In the genomic region with DNA sequence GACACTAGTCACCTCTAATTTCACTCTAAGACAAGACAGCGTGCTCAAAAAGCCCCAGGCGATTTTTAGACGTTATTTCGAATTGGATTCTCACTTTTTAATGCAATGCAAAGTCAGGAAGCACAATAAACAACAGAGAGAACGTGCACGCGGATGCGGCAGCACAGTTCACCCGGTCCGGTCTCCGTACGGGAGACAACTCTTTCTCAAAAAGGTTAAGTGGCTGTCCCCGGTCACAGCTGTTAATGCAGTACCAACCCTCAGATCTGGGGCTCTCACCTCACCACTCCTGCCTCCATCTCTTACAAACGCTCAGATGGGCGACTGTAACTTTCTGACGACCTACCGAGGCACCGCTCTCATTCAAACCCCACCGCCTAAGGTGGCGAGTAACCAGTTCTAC, we compare ENCODE assay signal across 8 cellular contexts. TPM values are rescaled to one million over a fixed set of nuclear protein-coding genes. Genes with fewer than 3 reads are reported as not detected.
A peak's percentile ranks its signal among the peaks of the same experiment; 100 is the strongest.
DNase-seq lines count a peak whose midpoint lies in the region; ATAC-seq, FAIRE-seq and TF ChIP-seq lines count a peak whose summit lies in the region.

No MANE protein-coding gene starts in this region.

- no peak for ATAC-seq in PC-3
- no peak for ATAC-seq in GM18870 (IDR thresholded peaks at IDR 0.05; ENCODE audit: unreplicated experiment)
- ATAC-seq in HG03280 (IDR thresholded peaks at IDR 0.05; ENCODE audit: unreplicated experiment), result no peak

- H3K4me1 ChIP-seq in PC-3 (ENCODE audit: insufficient read depth, low read length) (peaks cover 26% of the 10 kb centered on the region), endocrine pancreas (ENCODE audit: control insufficient read depth, insufficient read depth, low read length) (peaks cover 7% of the 10 kb centered on the region)

- POLR2A ChIA-PET in AG04450 (lab: Yijun Ruan, JAX), result interaction anchor here (0.6 to 2.4 kb wide), 12 partner anchors 11 to 409 kb away, joined by 3 to 9 read pairs (median 4); partner anchors contain the start of genes KIF17 and SH2D5
- POLR2A ChIA-PET in PC-3 (lab: Charles Lee; ENCODE audit: unreplicated experiment), result interaction anchor here (0.6 to 0.8 kb wide), 3 partner anchors 64 to 553 kb away, joined by 3 to 5 read pairs (median 3); no protein-coding TSS in a partner anchor

- TF ChIP-seq RAD21 in neural cell (conservative IDR thresholded peaks at IDR 0.05), result no peak

- TF ChIP-seq CTCF in AG04450 (IDR thresholded peaks at IDR 0.05; ENCODE audit: low read depth, low read length) (no peak), PC-3 (conservative IDR thresholded peaks at IDR 0.05; ENCODE audit: low read depth, low read length) (no peak), neural cell (IDR thresholded peaks at IDR 0.05; ENCODE audit: poor library complexity, severe bottlenecking) (no peak)

- FAIRE-seq in GM19239 (lab: Jason Lieb, UNC), result peak; percentile 28

- CTCF ChIA-PET in AG04450 (lab: Charles Lee) (interaction anchor here (1.0 to 1.1 kb wide), 2 partner anchors 89 to 409 kb away, joined by 4 to 7 read pairs; no protein-coding TSS in a partner anchor), PC-3 (lab: Charles Lee) (interaction anchor here (1.5 to 1.7 kb wide), 2 partner anchors 88 to 89 kb away, joined by 6 to 9 read pairs; no protein-coding TSS in a partner anchor)

- H3K9me2 ChIP-seq in PC-3 (replicated peaks; ENCODE audit: low read length) (no peaks in the 10 kb centered on the region), neural cell (ENCODE audit: insufficient read depth, low read length) (no peaks in the 10 kb centered on the region)

- H3K4me3 ChIP-seq in AG04450 (ENCODE audit: low read depth, low read length) (peak overlapping the region; percentile 94), PC-3 (ENCODE audit: low read length) (peak overlapping the region; percentile 98), endocrine pancreas (ENCODE audit: control insufficient read depth, insufficient read depth, low read length) (peak overlapping the region; percentile 98), neural cell (ENCODE audit: low read length) (peak overlapping the region; percentile 96)

- H3K27ac ChIP-seq in AG04450 (ENCODE audit: low read depth, low read length) (peak overlapping the region; percentile 68), PC-3 (ENCODE audit: low read length) (peak overlapping the region; percentile 71), neural cell (ENCODE audit: low read length) (peak overlapping the region; percentile 93)

- H3K9me3 ChIP-seq in AG04450 (ENCODE audit: control insufficient read depth, insufficient read depth, low read length) (no peaks in the 10 kb centered on the region), PC-3 (ENCODE audit: low read length) (no peaks in the 10 kb centered on the region), endocrine pancreas (ENCODE audit: control insufficient read depth, low read length) (no peaks in the 10 kb centered on the region), neural cell (ENCODE audit: low read length) (no peaks in the 10 kb centered on the region)

- H3K36me3 ChIP-seq in PC-3 (ENCODE audit: low read depth, low read length) (no peaks in the 10 kb centered on the region; the same call in 1 of the 2 replicates), endocrine pancreas (ENCODE audit: control insufficient read depth, insufficient read depth, low read length) (no peaks in the 10 kb centered on the region), neural cell (ENCODE audit: insufficient read depth, low read length) (no peaks in the 10 kb centered on the region)

- H3K27me3 ChIP-seq in AG04450 (ENCODE audit: control insufficient read depth, insufficient read depth, low read length) (no peaks in the 10 kb centered on the region), PC-3 (ENCODE audit: low read length) (no peaks in the 10 kb centered on the region), endocrine pancreas (ENCODE audit: control insufficient read depth, insufficient read depth, low read length) (no peaks in the 10 kb centered on the region), neural cell (ENCODE audit: insufficient read depth, low read depth, low read length) (no peaks in the 10 kb centered on the region)

- DNase-seq in AG04450 (ENCODE audit: low read depth, low spot score) (no peak), GM19239 (ENCODE audit: insufficient read length, low spot score) (no peak), PC-3 (peak; percentile 4), NCI-H1105 (lab: John Stamatoyannopoulos, UW) (no peak)

- no TSS peak for BruUV-seq in PC-3 (replicated peaks; lab: Mats Ljungman, UMichigan)

- H2AFZ ChIP-seq in PC-3 (ENCODE audit: low read length), result peak overlapping the region; percentile 67
- H2AFZ ChIP-seq in neural cell (ENCODE audit: low read depth, low read length), result peak overlapping the region; percentile 59

- H4K20me1 ChIP-seq in PC-3 (ENCODE audit: low read length) (peaks cover 48% of the 10 kb centered on the region), neural cell (ENCODE audit: insufficient read depth) (peaks cover 23% of the 10 kb centered on the region)

- H3K79me2 ChIP-seq in PC-3 (ENCODE audit: low read length) (peaks cover 56% of the 10 kb centered on the region), neural cell (replicated peaks; ENCODE audit: insufficient read depth, low read length) (peaks cover 53% of the 10 kb centered on the region)

- H3K4me2 ChIP-seq in PC-3 (ENCODE audit: low read length) (peak overlapping the region; percentile 90), neural cell (ENCODE audit: low read length) (peak overlapping the region; percentile 92)

- H3K9ac ChIP-seq in PC-3 (ENCODE audit: low read length) (peak overlapping the region; percentile 96), endocrine pancreas (ENCODE audit: control insufficient read depth, insufficient read depth, low read length) (peak overlapping the region; percentile 88), neural cell (ENCODE audit: low read length) (peak overlapping the region; percentile 94)

- H3F3A ChIP-seq in PC-3 (ENCODE audit: low read length, unreplicated experiment) (peaks cover 3% of the 10 kb centered on the region), neural cell (ENCODE audit: insufficient read depth, low read length, poor library complexity, severe bottlenecking) (peaks cover 15% of the 10 kb centered on the region)

- TF ChIP-seq EP300 in neural cell (conservative IDR thresholded peaks at IDR 0.05; ENCODE audit: poor library complexity, severe bottlenecking), result no peak

- intact Hi-C loops in PC-3 (cut with micrococcal nuclease), result loop anchor here (2.0 to 5.0 kb wide), 6 partner anchors 53 to 411 kb away; partner anchors contain the start of genes DDOST and SH2D5

TF ChIP-seq in neural cell, 6 proteins besides CTCF, POLR2A, EP300 and RAD21:
- TF ChIP-seq SMC3 (conservative IDR thresholded peaks at IDR 0.05; ENCODE audit: poor library complexity), result no peak
- no peak for TF ChIP-seq EZH2 (IDR thresholded peaks at IDR 0.05; ENCODE audit: borderline replicate concordance, insufficient read depth, low read length, poor library complexity, severe bottlenecking)
- TF ChIP-seq, protein P1, sequence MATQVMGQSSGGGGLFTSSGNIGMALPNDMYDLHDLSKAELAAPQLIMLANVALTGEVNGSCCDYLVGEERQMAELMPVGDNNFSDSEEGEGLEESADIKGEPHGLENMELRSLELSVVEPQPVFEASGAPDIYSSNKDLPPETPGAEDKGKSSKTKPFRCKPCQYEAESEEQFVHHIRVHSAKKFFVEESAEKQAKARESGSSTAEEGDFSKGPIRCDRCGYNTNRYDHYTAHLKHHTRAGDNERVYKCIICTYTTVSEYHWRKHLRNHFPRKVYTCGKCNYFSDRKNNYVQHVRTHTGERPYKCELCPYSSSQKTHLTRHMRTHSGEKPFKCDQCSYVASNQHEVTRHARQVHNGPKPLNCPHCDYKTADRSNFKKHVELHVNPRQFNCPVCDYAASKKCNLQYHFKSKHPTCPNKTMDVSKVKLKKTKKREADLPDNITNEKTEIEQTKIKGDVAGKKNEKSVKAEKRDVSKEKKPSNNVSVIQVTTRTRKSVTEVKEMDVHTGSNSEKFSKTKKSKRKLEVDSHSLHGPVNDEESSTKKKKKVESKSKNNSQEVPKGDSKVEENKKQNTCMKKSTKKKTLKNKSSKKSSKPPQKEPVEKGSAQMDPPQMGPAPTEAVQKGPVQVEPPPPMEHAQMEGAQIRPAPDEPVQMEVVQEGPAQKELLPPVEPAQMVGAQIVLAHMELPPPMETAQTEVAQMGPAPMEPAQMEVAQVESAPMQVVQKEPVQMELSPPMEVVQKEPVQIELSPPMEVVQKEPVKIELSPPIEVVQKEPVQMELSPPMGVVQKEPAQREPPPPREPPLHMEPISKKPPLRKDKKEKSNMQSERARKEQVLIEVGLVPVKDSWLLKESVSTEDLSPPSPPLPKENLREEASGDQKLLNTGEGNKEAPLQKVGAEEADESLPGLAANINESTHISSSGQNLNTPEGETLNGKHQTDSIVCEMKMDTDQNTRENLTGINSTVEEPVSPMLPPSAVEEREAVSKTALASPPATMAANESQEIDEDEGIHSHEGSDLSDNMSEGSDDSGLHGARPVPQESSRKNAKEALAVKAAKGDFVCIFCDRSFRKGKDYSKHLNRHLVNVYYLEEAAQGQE (IDR thresholded peaks at IDR 0.05; ENCODE audit: borderline replicate concordance), result no peak
- TF ChIP-seq MXI1 (conservative IDR thresholded peaks at IDR 0.05; ENCODE audit: poor library complexity, severe bottlenecking), result no peak
- no peak for TF ChIP-seq TAF1 (IDR thresholded peaks at IDR 0.05; ENCODE audit: low read depth)
- TF ChIP-seq POLR2AphosphoS5 (IDR thresholded peaks at IDR 0.05), result no peak

RNA-seq across cellular contexts. Expression of gene HP1BP3, which starts 1.2 kb away (rescaled TPM):
- 141 and 203 TPM in 2 replicates for polyA plus RNA-seq in AG04450 (2011; rRNA removed)
- polyA minus RNA-seq in AG04450 (2011; rRNA and poly(A)+ RNA removed), result 94.1 and 123 TPM in 2 replicates
- total RNA-seq in PC-3 (2014; rRNA removed), result 243 and 321 TPM in 2 replicates
- 389 and 425 TPM in 2 replicates for polyA plus RNA-seq in neural cell
- polyA minus RNA-seq in neural cell, result 550 and 602 TPM in 2 replicates

RNA-seq across cellular contexts. Expression of gene SH2D5, which starts 53.4 kb away (rescaled TPM):
- polyA plus RNA-seq in AG04450 (2011; rRNA removed), result 4.9 and 6.5 TPM in 2 replicates
- 3.5 and 5.3 TPM in 2 replicates for polyA minus RNA-seq in AG04450 (2011; rRNA and poly(A)+ RNA removed)
- 7.1 and 11.2 TPM in 2 replicates for total RNA-seq in PC-3 (2014; rRNA removed)
- 14.1 and 27.9 TPM in 2 replicates for polyA plus RNA-seq in neural cell
- 7.1 and 8.5 TPM in 2 replicates for polyA minus RNA-seq in neural cell
